ENCODE assay signal across 1 cellular context in the genomic region with DNA sequence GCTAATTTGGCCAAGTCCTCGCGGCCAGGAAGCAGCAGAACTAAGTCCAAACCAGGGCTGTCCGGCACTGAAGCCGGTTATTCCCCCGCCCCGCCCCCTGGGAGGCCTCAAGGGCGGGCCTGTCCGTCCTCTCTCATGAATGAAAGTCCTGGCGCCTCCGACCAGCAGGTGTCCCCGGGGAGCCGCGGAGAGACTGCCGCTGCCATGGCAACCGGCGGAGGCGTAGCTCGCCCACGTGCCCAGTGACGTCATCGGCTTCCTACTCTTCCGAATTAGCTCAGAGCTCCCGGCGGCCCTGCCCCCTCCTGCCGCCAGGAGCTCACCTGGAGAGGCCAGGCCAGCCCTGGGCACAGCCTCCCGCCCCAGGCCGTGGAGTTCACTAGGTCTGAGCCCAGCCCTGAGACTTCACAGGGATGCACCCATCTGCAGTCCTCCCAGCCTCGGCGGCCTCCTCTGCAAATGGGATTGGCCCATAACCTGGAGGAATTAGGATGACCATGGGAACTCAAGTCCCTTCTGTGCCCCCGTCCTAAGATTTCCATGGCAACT.
TF ChIP-seq lines count a peak whose summit lies in the region.

No MANE protein-coding gene starts in this region.

TF ChIP-seq in HepG2, 621 proteins besides CTCF, POLR2A, EP300 and RAD21 (continued from another document and continues in another):
- TF ChIP-seq, protein P1, sequence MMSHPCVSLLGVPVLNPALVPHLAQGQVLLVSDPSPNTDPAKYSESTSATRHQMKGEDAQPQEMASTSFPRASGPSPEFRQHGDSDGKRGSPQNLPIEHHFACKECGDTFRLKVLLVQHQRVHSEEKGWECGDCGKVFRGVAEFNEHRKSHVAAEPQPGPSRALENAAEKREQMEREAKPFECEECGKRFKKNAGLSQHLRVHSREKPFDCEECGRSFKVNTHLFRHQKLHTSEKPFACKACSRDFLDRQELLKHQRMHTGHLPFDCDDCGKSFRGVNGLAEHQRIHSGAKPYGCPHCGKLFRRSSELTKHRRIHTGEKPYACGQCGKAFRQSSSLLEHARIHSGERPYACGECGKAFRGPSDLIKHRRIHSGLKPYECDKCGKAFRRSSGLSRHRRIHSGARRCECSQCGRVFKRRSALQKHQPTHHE (CRISPR knock-in tag; IDR thresholded peaks at IDR 0.05; ENCODE audit: borderline replicate concordance), result peak; percentile 23; the same call in 1 of the 2 replicates
- TF ChIP-seq HMG20A (CRISPR knock-in tag; IDR thresholded peaks at IDR 0.05; ENCODE audit: borderline replicate concordance) (no peak; the same call in 1 of the 2 replicates), ZNF484 (CRISPR knock-in tag; IDR thresholded peaks at IDR 0.05; ENCODE audit: borderline replicate concordance, low read depth) (no peak), MTF1 (CRISPR knock-in tag; IDR thresholded peaks at IDR 0.05) (no peak), GZF1 (CRISPR knock-in tag; IDR thresholded peaks at IDR 0.05) (no peak), ZBTB38 (CRISPR knock-in tag; IDR thresholded peaks at IDR 0.05) (peak; percentile 70), SRY (CRISPR knock-in tag; IDR thresholded peaks at IDR 0.05) (peak; percentile 74; the same call in 1 of the 2 replicates), ZNF205 (CRISPR knock-in tag; IDR thresholded peaks at IDR 0.05) (no peak), MATR3 (CRISPR knock-in tag; IDR thresholded peaks at IDR 0.05) (no peak), ZNF30 (CRISPR knock-in tag; IDR thresholded peaks at IDR 0.05) (no peak), ONECUT2 (CRISPR knock-in tag; IDR thresholded peaks at IDR 0.05) (no peak), ZNF644 (CRISPR knock-in tag; IDR thresholded peaks at IDR 0.05; ENCODE audit: low read depth) (no peak), ZFX (CRISPR knock-in tag; IDR thresholded peaks at IDR 0.05; ENCODE audit: low read depth) (peak; percentile 54; the same call in 1 of the 2 replicates), FOSL2 (CRISPR knock-in tag; IDR thresholded peaks at IDR 0.05) (peak; percentile 84), ZNF431 (CRISPR knock-in tag; IDR thresholded peaks at IDR 0.05; ENCODE audit: borderline replicate concordance, low read depth) (no peak), ZNF530 (CRISPR knock-in tag; IDR thresholded peaks at IDR 0.05; ENCODE audit: low read depth) (no peak), PHF20 (CRISPR knock-in tag; IDR thresholded peaks at IDR 0.05) (no peak), SIX4 (CRISPR knock-in tag; IDR thresholded peaks at IDR 0.05) (no peak), ZNF180 (CRISPR knock-in tag; IDR thresholded peaks at IDR 0.05; ENCODE audit: borderline replicate concordance, low read depth) (no peak), MTF2 (CRISPR knock-in tag; IDR thresholded peaks at IDR 0.05; ENCODE audit: borderline replicate concordance) (no peak), NPAS2 (CRISPR knock-in tag; IDR thresholded peaks at IDR 0.05; ENCODE audit: borderline replicate concordance) (no peak), REPIN1 (CRISPR knock-in tag; IDR thresholded peaks at IDR 0.05; ENCODE audit: borderline replicate concordance, low read depth) (peak; percentile 80), SRSF4 (IDR thresholded peaks at IDR 0.05; ENCODE audit: low read depth, low read length, poor library complexity, severe bottlenecking) (no peak), PPARG (CRISPR knock-in tag; conservative IDR thresholded peaks at IDR 0.05) (no peak), ZNF296 (CRISPR knock-in tag; conservative IDR thresholded peaks at IDR 0.05) (no peak), CHCHD3 (CRISPR knock-in tag; IDR thresholded peaks at IDR 0.05) (no peak), ZNF772 (CRISPR knock-in tag; IDR thresholded peaks at IDR 0.05) (no peak; the same call in none of the 2 replicates), HDAC2 (CRISPR knock-in tag; IDR thresholded peaks at IDR 0.05) (peak; percentile 91), SMYD3 (CRISPR knock-in tag; IDR thresholded peaks at IDR 0.05) (no peak), ZNF724P (CRISPR knock-in tag; IDR thresholded peaks at IDR 0.05; ENCODE audit: borderline replicate concordance) (0 out of 2 replicates have a peak, but pooled peaks have one; percentile 22), ELF1 (CRISPR knock-in tag; IDR thresholded peaks at IDR 0.05) (peak; percentile 83), XBP1 (CRISPR knock-in tag; IDR thresholded peaks at IDR 0.05) (peak; percentile 56; the same call in 1 of the 2 replicates), ADNP (CRISPR knock-in tag; IDR thresholded peaks at IDR 0.05) (no peak), NAIF1 (CRISPR knock-in tag; IDR thresholded peaks at IDR 0.05; ENCODE audit: borderline replicate concordance) (no peak), JDP2 (CRISPR knock-in tag; IDR thresholded peaks at IDR 0.05; ENCODE audit: borderline replicate concordance) (no peak), ZNF501 (CRISPR knock-in tag; IDR thresholded peaks at IDR 0.05) (peak; percentile 94; the same call in 1 of the 2 replicates), ZNF720 (CRISPR knock-in tag; IDR thresholded peaks at IDR 0.05) (no peak), ZBTB7A (CRISPR knock-in tag; IDR thresholded peaks at IDR 0.05) (no peak; the same call in 1 of the 2 replicates), AGO2 (optimal IDR thresholded peaks at IDR 0.05; ENCODE audit: low read depth, low read length) (no peak), FOSL1 (CRISPR knock-in tag; IDR thresholded peaks at IDR 0.05; ENCODE audit: borderline replicate concordance) (no peak)
- TF ChIP-seq, protein P2, sequence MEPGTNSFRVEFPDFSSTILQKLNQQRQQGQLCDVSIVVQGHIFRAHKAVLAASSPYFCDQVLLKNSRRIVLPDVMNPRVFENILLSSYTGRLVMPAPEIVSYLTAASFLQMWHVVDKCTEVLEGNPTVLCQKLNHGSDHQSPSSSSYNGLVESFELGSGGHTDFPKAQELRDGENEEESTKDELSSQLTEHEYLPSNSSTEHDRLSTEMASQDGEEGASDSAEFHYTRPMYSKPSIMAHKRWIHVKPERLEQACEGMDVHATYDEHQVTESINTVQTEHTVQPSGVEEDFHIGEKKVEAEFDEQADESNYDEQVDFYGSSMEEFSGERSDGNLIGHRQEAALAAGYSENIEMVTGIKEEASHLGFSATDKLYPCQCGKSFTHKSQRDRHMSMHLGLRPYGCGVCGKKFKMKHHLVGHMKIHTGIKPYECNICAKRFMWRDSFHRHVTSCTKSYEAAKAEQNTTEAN (CRISPR knock-in tag; conservative IDR thresholded peaks at IDR 0.05), result peak; percentile 59; the same call in 1 of the 2 replicates
- TF ChIP-seq, protein P3, sequence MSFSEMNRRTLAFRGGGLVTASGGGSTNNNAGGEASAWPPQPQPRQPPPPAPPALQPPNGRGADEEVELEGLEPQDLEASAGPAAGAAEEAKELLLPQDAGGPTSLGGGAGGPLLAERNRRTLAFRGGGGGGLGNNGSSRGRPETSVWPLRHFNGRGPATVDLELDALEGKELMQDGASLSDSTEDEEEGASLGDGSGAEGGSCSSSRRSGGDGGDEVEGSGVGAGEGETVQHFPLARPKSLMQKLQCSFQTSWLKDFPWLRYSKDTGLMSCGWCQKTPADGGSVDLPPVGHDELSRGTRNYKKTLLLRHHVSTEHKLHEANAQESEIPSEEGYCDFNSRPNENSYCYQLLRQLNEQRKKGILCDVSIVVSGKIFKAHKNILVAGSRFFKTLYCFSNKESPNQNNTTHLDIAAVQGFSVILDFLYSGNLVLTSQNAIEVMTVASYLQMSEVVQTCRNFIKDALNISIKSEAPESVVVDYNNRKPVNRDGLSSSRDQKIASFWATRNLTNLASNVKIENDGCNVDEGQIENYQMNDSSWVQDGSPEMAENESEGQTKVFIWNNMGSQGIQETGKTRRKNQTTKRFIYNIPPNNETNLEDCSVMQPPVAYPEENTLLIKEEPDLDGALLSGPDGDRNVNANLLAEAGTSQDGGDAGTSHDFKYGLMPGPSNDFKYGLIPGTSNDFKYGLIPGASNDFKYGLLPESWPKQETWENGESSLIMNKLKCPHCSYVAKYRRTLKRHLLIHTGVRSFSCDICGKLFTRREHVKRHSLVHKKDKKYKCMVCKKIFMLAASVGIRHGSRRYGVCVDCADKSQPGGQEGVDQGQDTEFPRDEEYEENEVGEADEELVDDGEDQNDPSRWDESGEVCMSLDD (CRISPR knock-in tag; IDR thresholded peaks at IDR 0.05; ENCODE audit: borderline replicate concordance), result no peak
- TF ChIP-seq, protein P4, sequence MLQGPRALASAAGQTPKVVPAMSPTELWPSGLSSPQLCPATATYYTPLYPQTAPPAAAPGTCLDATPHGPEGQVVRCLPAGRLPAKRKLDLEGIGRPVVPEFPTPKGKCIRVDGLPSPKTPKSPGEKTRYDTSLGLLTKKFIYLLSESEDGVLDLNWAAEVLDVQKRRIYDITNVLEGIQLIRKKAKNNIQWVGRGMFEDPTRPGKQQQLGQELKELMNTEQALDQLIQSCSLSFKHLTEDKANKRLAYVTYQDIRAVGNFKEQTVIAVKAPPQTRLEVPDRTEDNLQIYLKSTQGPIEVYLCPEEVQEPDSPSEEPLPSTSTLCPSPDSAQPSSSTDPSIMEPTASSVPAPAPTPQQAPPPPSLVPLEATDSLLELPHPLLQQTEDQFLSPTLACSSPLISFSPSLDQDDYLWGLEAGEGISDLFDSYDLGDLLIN (CRISPR knock-in tag; IDR thresholded peaks at IDR 0.05; ENCODE audit: borderline replicate concordance), result no peak
- TF ChIP-seq, protein P5, sequence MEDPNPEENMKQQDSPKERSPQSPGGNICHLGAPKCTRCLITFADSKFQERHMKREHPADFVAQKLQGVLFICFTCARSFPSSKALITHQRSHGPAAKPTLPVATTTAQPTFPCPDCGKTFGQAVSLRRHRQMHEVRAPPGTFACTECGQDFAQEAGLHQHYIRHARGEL (CRISPR knock-in tag; IDR thresholded peaks at IDR 0.05), result no peak
- TF ChIP-seq, protein P6, sequence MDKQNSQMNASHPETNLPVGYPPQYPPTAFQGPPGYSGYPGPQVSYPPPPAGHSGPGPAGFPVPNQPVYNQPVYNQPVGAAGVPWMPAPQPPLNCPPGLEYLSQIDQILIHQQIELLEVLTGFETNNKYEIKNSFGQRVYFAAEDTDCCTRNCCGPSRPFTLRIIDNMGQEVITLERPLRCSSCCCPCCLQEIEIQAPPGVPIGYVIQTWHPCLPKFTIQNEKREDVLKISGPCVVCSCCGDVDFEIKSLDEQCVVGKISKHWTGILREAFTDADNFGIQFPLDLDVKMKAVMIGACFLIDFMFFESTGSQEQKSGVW (CRISPR knock-in tag; IDR thresholded peaks at IDR 0.05; ENCODE audit: borderline replicate concordance), result no peak
- TF ChIP-seq, protein P7, sequence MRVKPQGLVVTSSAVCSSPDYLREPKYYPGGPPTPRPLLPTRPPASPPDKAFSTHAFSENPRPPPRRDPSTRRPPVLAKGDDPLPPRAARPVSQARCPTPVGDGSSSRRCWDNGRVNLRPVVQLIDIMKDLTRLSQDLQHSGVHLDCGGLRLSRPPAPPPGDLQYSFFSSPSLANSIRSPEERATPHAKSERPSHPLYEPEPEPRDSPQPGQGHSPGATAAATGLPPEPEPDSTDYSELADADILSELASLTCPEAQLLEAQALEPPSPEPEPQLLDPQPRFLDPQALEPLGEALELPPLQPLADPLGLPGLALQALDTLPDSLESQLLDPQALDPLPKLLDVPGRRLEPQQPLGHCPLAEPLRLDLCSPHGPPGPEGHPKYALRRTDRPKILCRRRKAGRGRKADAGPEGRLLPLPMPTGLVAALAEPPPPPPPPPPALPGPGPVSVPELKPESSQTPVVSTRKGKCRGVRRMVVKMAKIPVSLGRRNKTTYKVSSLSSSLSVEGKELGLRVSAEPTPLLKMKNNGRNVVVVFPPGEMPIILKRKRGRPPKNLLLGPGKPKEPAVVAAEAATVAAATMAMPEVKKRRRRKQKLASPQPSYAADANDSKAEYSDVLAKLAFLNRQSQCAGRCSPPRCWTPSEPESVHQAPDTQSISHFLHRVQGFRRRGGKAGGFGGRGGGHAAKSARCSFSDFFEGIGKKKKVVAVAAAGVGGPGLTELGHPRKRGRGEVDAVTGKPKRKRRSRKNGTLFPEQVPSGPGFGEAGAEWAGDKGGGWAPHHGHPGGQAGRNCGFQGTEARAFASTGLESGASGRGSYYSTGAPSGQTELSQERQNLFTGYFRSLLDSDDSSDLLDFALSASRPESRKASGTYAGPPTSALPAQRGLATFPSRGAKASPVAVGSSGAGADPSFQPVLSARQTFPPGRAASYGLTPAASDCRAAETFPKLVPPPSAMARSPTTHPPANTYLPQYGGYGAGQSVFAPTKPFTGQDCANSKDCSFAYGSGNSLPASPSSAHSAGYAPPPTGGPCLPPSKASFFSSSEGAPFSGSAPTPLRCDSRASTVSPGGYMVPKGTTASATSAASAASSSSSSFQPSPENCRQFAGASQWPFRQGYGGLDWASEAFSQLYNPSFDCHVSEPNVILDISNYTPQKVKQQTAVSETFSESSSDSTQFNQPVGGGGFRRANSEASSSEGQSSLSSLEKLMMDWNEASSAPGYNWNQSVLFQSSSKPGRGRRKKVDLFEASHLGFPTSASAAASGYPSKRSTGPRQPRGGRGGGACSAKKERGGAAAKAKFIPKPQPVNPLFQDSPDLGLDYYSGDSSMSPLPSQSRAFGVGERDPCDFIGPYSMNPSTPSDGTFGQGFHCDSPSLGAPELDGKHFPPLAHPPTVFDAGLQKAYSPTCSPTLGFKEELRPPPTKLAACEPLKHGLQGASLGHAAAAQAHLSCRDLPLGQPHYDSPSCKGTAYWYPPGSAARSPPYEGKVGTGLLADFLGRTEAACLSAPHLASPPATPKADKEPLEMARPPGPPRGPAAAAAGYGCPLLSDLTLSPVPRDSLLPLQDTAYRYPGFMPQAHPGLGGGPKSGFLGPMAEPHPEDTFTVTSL (CRISPR knock-in tag; IDR thresholded peaks at IDR 0.05; ENCODE audit: borderline replicate concordance), result 0 out of 2 replicates have a peak, but pooled peaks have one; percentile 41
- TF ChIP-seq, protein P8, sequence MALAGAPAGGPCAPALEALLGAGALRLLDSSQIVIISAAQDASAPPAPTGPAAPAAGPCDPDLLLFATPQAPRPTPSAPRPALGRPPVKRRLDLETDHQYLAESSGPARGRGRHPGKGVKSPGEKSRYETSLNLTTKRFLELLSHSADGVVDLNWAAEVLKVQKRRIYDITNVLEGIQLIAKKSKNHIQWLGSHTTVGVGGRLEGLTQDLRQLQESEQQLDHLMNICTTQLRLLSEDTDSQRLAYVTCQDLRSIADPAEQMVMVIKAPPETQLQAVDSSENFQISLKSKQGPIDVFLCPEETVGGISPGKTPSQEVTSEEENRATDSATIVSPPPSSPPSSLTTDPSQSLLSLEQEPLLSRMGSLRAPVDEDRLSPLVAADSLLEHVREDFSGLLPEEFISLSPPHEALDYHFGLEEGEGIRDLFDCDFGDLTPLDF (CRISPR knock-in tag; IDR thresholded peaks at IDR 0.05), result no peak; the same call in 1 of the 2 replicates
- TF ChIP-seq, protein P9, sequence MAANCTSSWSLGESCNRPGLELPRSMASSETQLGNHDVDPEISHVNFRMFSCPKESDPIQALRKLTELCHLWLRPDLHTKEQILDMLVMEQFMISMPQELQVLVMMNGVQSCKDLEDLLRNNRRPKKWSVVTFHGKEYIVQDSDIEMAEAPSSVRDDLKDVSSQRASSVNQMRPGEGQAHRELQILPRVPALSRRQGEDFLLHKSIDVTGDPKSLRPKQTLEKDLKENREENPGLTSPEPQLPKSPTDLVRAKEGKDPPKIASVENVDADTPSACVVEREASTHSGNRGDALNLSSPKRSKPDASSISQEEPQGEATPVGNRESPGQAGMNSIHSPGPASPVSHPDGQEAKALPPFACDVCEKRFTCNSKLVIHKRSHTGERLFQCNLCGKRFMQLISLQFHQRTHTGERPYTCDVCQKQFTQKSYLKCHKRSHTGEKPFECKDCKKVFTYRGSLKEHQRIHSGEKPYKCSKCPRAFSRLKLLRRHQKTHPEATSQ (CRISPR knock-in tag; IDR thresholded peaks at IDR 0.05; ENCODE audit: borderline replicate concordance), result no peak
- TF ChIP-seq, protein P10, sequence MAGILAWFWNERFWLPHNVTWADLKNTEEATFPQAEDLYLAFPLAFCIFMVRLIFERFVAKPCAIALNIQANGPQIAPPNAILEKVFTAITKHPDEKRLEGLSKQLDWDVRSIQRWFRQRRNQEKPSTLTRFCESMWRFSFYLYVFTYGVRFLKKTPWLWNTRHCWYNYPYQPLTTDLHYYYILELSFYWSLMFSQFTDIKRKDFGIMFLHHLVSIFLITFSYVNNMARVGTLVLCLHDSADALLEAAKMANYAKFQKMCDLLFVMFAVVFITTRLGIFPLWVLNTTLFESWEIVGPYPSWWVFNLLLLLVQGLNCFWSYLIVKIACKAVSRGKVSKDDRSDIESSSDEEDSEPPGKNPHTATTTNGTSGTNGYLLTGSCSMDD (CRISPR knock-in tag; IDR thresholded peaks at IDR 0.05), result no peak
